8 cellular contexts compared by ENCODE assay signal in the genomic region with DNA sequence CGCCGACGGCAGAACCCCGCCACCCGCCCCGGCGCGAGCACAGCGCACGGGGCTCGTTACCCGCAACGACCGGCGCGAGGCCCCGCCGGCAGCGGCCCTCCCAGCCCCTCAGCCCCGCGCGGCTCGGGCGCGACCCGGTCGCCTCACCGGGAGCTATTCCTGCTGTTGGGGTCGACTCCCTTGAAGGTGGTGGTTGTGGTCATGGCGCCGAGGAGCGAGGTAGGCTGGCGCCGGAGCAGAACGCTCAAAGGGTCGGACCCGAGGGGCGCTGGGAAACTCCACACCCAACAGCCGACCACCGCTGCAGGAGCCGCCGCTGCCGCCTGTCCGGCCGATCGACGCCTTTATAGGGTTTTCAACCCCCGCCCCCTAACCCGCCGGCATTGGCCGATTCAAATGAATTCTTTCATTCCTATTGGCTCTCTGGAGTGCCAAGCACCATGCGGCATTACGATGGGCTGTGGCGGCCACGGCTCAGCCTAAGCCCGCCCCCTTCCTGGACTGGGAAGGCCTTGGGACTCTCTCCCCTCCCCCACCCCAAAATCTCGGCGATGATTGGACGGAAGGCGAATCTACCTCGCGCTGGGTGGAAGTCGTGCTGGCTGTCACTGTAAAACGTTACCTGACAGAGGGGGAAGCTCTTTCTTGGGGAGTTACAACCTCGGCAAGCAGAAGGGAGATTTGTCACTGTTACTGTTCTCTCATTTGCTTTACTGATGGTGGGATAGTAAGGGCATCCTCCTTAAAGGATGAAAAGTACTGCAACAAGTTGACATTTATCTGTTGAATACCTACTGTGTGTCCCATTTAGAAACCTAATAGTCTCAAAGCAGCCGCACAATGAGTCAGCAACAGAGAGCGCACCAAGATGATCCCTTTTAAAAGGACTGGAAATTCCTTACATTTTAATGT. TPM values are rescaled to one million over a fixed set of nuclear protein-coding genes. Genes with fewer than 3 reads are reported as not detected.
DNase-seq lines count a peak whose midpoint lies in the region; TF ChIP-seq lines count a peak whose summit lies in the region.

A gene with protein sequence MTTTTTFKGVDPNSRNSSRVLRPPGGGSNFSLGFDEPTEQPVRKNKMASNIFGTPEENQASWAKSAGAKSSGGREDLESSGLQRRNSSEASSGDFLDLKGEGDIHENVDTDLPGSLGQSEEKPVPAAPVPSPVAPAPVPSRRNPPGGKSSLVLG (minus strand): TSS at position 318 of the 912 bp plus-strand sequence. CDS start 115 bp downstream, at position 203.

- H3K27me3 Mint-ChIP-seq in activated naive CD4-positive, alpha-beta T cell treated with anti-CD3 and anti-CD28 coated beads for 36 hours (ENCODE audit: low read depth), result no peaks in the 10 kb centered on the region

- TF ChIP-seq POLR2A in suprapubic skin (IDR thresholded peaks at IDR 0.05), result peak in 1 of 2 donors; percentile 98

- H3K27ac Mint-ChIP-seq in activated naive CD4-positive, alpha-beta T cell treated with anti-CD3 and anti-CD28 coated beads for 36 hours, result peak within 1 kb of the TSS; percentile 78

- H3K27ac ChIP-seq in suprapubic skin, result peak within 1 kb of the TSS; percentile 71

- peak within 1 kb of the TSS; percentile 96 for H3K4me3 ChIP-seq in HFF-Myc (replicated peaks; ENCODE audit: low read depth, low read length)
- peak within 1 kb of the TSS; percentile 98 for H3K4me3 ChIP-seq in suprapubic skin

- H3K27me3 ChIP-seq in suprapubic skin, result no peaks in the 10 kb centered on the region

- CTCF ChIA-PET in activated naive CD4-positive, alpha-beta T cell treated with anti-CD3 and anti-CD28 coated beads for 36 hours (lab: Charles Lee), result interaction anchor here (1.0 to 1.5 kb wide), 4 partner anchors 16 to 193 kb away, joined by 4 to 7 read pairs (median 6); no protein-coding TSS in a partner anchor

- H3K36me3 ChIP-seq in suprapubic skin, result no peaks in the 10 kb centered on the region

- TF ChIP-seq EP300 in suprapubic skin (IDR thresholded peaks at IDR 0.05), result no peak

- no peaks in the 10 kb centered on the region for H3K9me3 Mint-ChIP-seq in activated naive CD4-positive, alpha-beta T cell treated with anti-CD3 and anti-CD28 coated beads for 36 hours

- peaks cover 23% of the 10 kb centered on the region for H3K4me1 ChIP-seq in suprapubic skin

- H3K9me3 ChIP-seq in suprapubic skin, result no peaks in the 10 kb centered on the region

- WGBS in suprapubic skin, result 1% methylated on average over 46 of the region's 67 CpGs

- peak within 1 kb of the TSS; percentile 94 for H3K4me3 Mint-ChIP-seq in activated naive CD4-positive, alpha-beta T cell treated with anti-CD3 and anti-CD28 coated beads for 36 hours

- H3K36me3 Mint-ChIP-seq in activated naive CD4-positive, alpha-beta T cell treated with anti-CD3 and anti-CD28 coated beads for 36 hours (ENCODE audit: low read depth), result peaks cover 9% of the 10 kb centered on the region

- TF ChIP-seq CTCF in HFF-Myc (IDR thresholded peaks at IDR 0.05; ENCODE audit: low read depth, low read length, missing control alignments) (no peak), suprapubic skin (IDR thresholded peaks at IDR 0.05) (no peak)

- H3K4me1 Mint-ChIP-seq in activated naive CD4-positive, alpha-beta T cell treated with anti-CD3 and anti-CD28 coated beads for 36 hours (ENCODE audit: low read depth), result peaks cover 30% of the 10 kb centered on the region

- DNase-seq in GM03348 (ENCODE audit: low spot score) (peak; percentile 99), HFF-Myc (ENCODE audit: extremely low read depth, low read depth) (peak; percentile 94), NAMALWA (ENCODE audit: low spot score) (peak; percentile 99), SK-N-DZ (ENCODE audit: low spot score) (peak; percentile 99), germinal center (ENCODE audit: low spot score) (peak; percentile 99), nucleus accumbens (lab: John Stamatoyannopoulos, UW) (peak in 55 of 56 donors; percentile 70 to 98 (median 95)), suprapubic skin (ENCODE audit: low spot score in 2 of 2) (peak; percentile 98 to 99)
- peak; percentile 100 for DNase-seq in activated naive CD4-positive, alpha-beta T cell treated with anti-CD3 and anti-CD28 coated beads for 36 hours

- intact Hi-C loops in activated naive CD4-positive, alpha-beta T cell treated with anti-CD3 and anti-CD28 coated beads for 36 hours (cut with micrococcal nuclease), result loop anchor here (1.0 to 2.0 kb wide), 9 partner anchors 17 to 282 kb away; a partner anchor contains a TSS

RNA-seq across cellular contexts. Expression of the gene that starts here (rescaled TPM):
- polyA plus RNA-seq in SK-N-DZ (2014; cell fraction: cytosol; rRNA removed), result 510 and 575 TPM in 2 replicates
- 348 and 374 TPM in 2 replicates for polyA plus RNA-seq in SK-N-DZ (2014; cell fraction: nucleus; rRNA removed)
- total RNA-seq in activated naive CD4-positive, alpha-beta T cell treated with anti-CD3 and anti-CD28 coated beads for 36 hours, result 100 to 1,000 TPM; 242 to 258 TPM
- total RNA-seq in suprapubic skin, result 10 to 100 TPM; 37.9 to 55.9 (median 50.4) TPM

Comparison
In these comparisons a context has a peak if more than half of its experiments do, and no peak if none do; other contexts are left out.
1. Peak in every context shown above with its lines: DNase-seq, H3K4me3 ChIP-seq and H3K27ac ChIP-seq.
2. RNA of the gene that starts here (total RNA-seq): 242 to 258 TPM in activated naive CD4-positive, alpha-beta T cell treated with anti-CD3 and anti-CD28 coated beads for 36 hours; 37.9 to 55.9 TPM in suprapubic skin; every median in the first group is over 4 times any median in the second.